ENCODE assay signal across 19 cellular contexts in the genomic region with DNA sequence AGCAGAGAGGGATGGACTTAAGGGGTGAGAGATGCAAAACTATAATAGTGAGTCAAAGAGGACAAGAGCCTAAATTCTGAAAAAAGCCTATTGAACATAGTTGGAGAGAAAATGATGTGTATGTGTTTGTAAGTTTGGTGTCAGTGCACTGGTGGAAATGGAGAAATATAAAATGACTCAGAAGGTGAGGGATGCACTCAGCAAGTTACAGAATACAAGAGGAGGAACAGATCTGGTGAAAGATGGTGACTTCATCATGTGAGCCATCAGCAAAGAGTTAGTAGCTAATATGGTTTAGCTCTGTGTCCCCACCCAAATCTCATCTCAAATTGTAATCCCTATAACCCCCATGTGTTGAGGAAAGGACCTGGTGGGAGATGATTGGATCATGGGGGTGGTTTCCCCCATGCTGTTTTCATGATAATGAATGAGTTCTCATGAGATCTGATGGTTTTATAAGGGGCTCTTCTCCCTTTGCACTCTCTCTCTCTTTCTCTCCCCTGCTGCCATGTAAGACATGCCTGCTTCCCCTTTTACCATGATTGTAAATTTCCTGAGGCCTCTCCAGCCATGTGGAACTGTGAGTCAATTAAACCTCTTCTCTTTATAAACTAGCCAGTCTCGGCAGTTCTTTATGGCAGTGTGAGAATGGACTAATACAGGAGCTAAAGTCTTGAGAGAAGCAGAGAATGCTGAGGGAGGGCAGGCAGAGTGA. TPM values are rescaled to one million over a fixed set of nuclear protein-coding genes. Genes with fewer than 3 reads are reported as not detected.
DNase-seq lines count a peak whose midpoint lies in the region; ATAC-seq and TF ChIP-seq lines count a peak whose summit lies in the region.
"Had no signal": no experiment of that assay in that cellular context is flagged by ENCODE, and none has a peak within 500 bp of the region (broad histone marks: within the 10 kb centered on the region; RNA-seq: fewer than 3 reads in every experiment).

No MANE protein-coding gene starts in this region.

- no peak overlapping the region for H2AFZ ChIP-seq in Karpas-422 (ENCODE audit: low read length)
- H2AFZ ChIP-seq: PC-9 had no signal

- H3K4me3 Mint-ChIP-seq in activated CD8-positive, alpha-beta T cell treated with anti-CD3 and anti-CD28 coated beads for 36 hours = no peak overlapping the region
- no peak overlapping the region for H3K4me3 Mint-ChIP-seq in activated CD8-positive, alpha-beta T cell treated with anti-CD3 and anti-CD28 coated beads, Interleukin-2, amount 10 ng/mL, durations not matched to agents 7 days and 5 days
- H3K4me3 Mint-ChIP-seq in dendritic cell treated with granulocyte-macrophage colony-stimulating factor and Interleukin-4, amounts not matched to agents 40 ng/mL and 50 ng/mL, for 4 days = no peak overlapping the region

- no peaks in the 10 kb centered on the region for H4K20me1 ChIP-seq in Karpas-422 (ENCODE audit: insufficient read depth, low read depth, low read length)
- H4K20me1 ChIP-seq: BLaER1 treated with 17β-estradiol and CSF1 and Interleukin-3, amounts not matched to agents 10 nM and 100 nM had no signal

- H3K4me3 ChIP-seq in neutrophil (ENCODE audit: low read depth in 1 of 2, low read length in 1 of 2) (no peak overlapping the region), Karpas-422 (ENCODE audit: low read length) (no peak overlapping the region)
- H3K4me3 ChIP-seq: A549; BLaER1 treated with 17β-estradiol and CSF1 and Interleukin-3, amounts not matched to agents 10 nM and 100 nM; PC-9; SJSA1 had no signal

- H3K27me3 ChIP-seq in neutrophil (no peaks in the 10 kb centered on the region), Karpas-422 (ENCODE audit: low read length) (no peaks in the 10 kb centered on the region)
- H3K27me3 ChIP-seq: BLaER1 treated with 17β-estradiol and CSF1 and Interleukin-3, amounts not matched to agents 10 nM and 100 nM; SJSA1 had no signal

- peak overlapping the region; percentile 54 for H3K27ac ChIP-seq in neutrophil
- H3K27ac ChIP-seq in Karpas-422 (ENCODE audit: low read length) = no peak overlapping the region
- H3K27ac ChIP-seq: A549; BLaER1 treated with 17β-estradiol and CSF1 and Interleukin-3, amounts not matched to agents 10 nM and 100 nM; PC-9; SJSA1 had no signal

- no peaks in the 10 kb centered on the region for H3K27me3 Mint-ChIP-seq in activated CD8-positive, alpha-beta T cell treated with anti-CD3 and anti-CD28 coated beads for 36 hours
- no peaks in the 10 kb centered on the region for H3K27me3 Mint-ChIP-seq in activated CD8-positive, alpha-beta T cell treated with anti-CD3 and anti-CD28 coated beads, Interleukin-2, amount 10 ng/mL, durations not matched to agents 7 days and 5 days (ENCODE audit: low read depth)
- no peaks in the 10 kb centered on the region for H3K27me3 Mint-ChIP-seq in dendritic cell treated with granulocyte-macrophage colony-stimulating factor and Interleukin-4, amounts not matched to agents 40 ng/mL and 50 ng/mL, for 4 days

- no peak overlapping the region for H3K9ac ChIP-seq in Karpas-422 (ENCODE audit: low read length)
- H3K9ac ChIP-seq: BLaER1 treated with 17β-estradiol and CSF1 and Interleukin-3, amounts not matched to agents 10 nM and 100 nM had no signal

- H3K4me2 ChIP-seq in Karpas-422 (ENCODE audit: low read depth, low read length, poor library complexity, severe bottlenecking) = no peak overlapping the region
- H3K4me2 ChIP-seq: A549; BLaER1 treated with 17β-estradiol and CSF1 and Interleukin-3, amounts not matched to agents 10 nM and 100 nM; PC-9 had no signal

- intact Hi-C loops in activated CD8-positive, alpha-beta T cell treated with anti-CD3 and anti-CD28 coated beads for 36 hours (cut with micrococcal nuclease) = no loop called here
- intact Hi-C loops in dendritic cell treated with granulocyte-macrophage colony-stimulating factor and Interleukin-4, amounts not matched to agents 40 ng/mL and 50 ng/mL, for 4 days (cut with micrococcal nuclease) = no loop called here

- in situ Hi-C loops in KBM-7 (cut with MboI; ENCODE audit: low pct_unique_long_range_greater_than_20kb, low sequenced_read_pairs) = no loop called here

- no peak for DNase-seq in activated CD8-positive, alpha-beta T cell treated with anti-CD3 and anti-CD28 coated beads for 36 hours
- DNase-seq in activated CD8-positive, alpha-beta T cell treated with anti-CD3 and anti-CD28 coated beads, Interleukin-2, amount 10 ng/mL, durations not matched to agents 7 days and 5 days = no peak
- peak; percentile 48 for DNase-seq in KBM-7
- no peak for DNase-seq in NCI-H82 treated with DMSO at 0.1 percent for 48 hours (lab: John Stamatoyannopoulos, UW; ENCODE audit: unreplicated experiment)
- DNase-seq in NCI-H345 (lab: John Stamatoyannopoulos, UW) = no peak
- DNase-seq in Karpas-422 = no peak
- DNase-seq: DND-41, GOT3, Kasumi-1, NCI-H1105 treated with DMSO at 0.1 percent for 48 hours, NCI-H187, NCI-H748 treated with DMSO at 0.1 percent for 48 hours, PC-9 had no signal

- H3K27ac Mint-ChIP-seq in activated CD8-positive, alpha-beta T cell treated with anti-CD3 and anti-CD28 coated beads for 36 hours = no peak overlapping the region
- H3K27ac Mint-ChIP-seq in activated CD8-positive, alpha-beta T cell treated with anti-CD3 and anti-CD28 coated beads, Interleukin-2, amount 10 ng/mL, durations not matched to agents 7 days and 5 days = no peak overlapping the region
- peak overlapping the region; percentile 19 for H3K27ac Mint-ChIP-seq in dendritic cell treated with granulocyte-macrophage colony-stimulating factor and Interleukin-4, amounts not matched to agents 40 ng/mL and 50 ng/mL, for 4 days

- POLR2A ChIA-PET in activated CD8-positive, alpha-beta T cell treated with anti-CD3 and anti-CD28 coated beads for 36 hours (lab: Charles Lee) = no interaction called here
- POLR2A ChIA-PET in activated CD8-positive, alpha-beta T cell treated with anti-CD3 and anti-CD28 coated beads, Interleukin-2, amount 10 ng/mL, durations not matched to agents 7 days and 5 days (lab: Charles Lee) = no interaction called here

- H3K36me3 Mint-ChIP-seq in activated CD8-positive, alpha-beta T cell treated with anti-CD3 and anti-CD28 coated beads for 36 hours (ENCODE audit: low read depth) = peaks cover 5% of the 10 kb centered on the region
- H3K36me3 Mint-ChIP-seq in activated CD8-positive, alpha-beta T cell treated with anti-CD3 and anti-CD28 coated beads, Interleukin-2, amount 10 ng/mL, durations not matched to agents 7 days and 5 days (ENCODE audit: low read depth) = peaks cover 13% of the 10 kb centered on the region
- H3K36me3 Mint-ChIP-seq in dendritic cell treated with granulocyte-macrophage colony-stimulating factor and Interleukin-4, amounts not matched to agents 40 ng/mL and 50 ng/mL, for 4 days (ENCODE audit: low read depth) = peaks cover 56% of the 10 kb centered on the region

- H3K79me2 ChIP-seq in Karpas-422 (ENCODE audit: low read length) = no peaks in the 10 kb centered on the region

- no peaks in the 10 kb centered on the region for H3K36me3 ChIP-seq in neutrophil
- no peaks in the 10 kb centered on the region for H3K36me3 ChIP-seq in Karpas-422 (ENCODE audit: insufficient read depth, low read length)
- H3K36me3 ChIP-seq: SJSA1 had no signal

- peak; percentile 27 for ATAC-seq in activated CD8-positive, alpha-beta T cell treated with anti-CD3 and anti-CD28 coated beads for 36 hours
- no peak for ATAC-seq in activated CD8-positive, alpha-beta T cell treated with anti-CD3 and anti-CD28 coated beads, Interleukin-2, amount 10 ng/mL, durations not matched to agents 7 days and 5 days
- ATAC-seq: A549, HepG2 had no signal

- no peaks in the 10 kb centered on the region for H3K9me2 ChIP-seq in Karpas-422 (replicated peaks; ENCODE audit: insufficient read depth, low read length)

- H3K9me3 ChIP-seq in neutrophil (peaks cover 7% of the 10 kb centered on the region), Karpas-422 (ENCODE audit: low read length) (no peaks in the 10 kb centered on the region)
- H3K9me3 ChIP-seq: A549, SJSA1 had no signal

- CTCF ChIA-PET in activated CD8-positive, alpha-beta T cell treated with anti-CD3 and anti-CD28 coated beads for 36 hours (lab: Charles Lee) = no interaction called here
- CTCF ChIA-PET in activated CD8-positive, alpha-beta T cell treated with anti-CD3 and anti-CD28 coated beads, Interleukin-2, amount 10 ng/mL, durations not matched to agents 7 days and 5 days (lab: Charles Lee) = interaction anchor here (2.5 kb wide), 1 partner anchor 32 kb away, joined by 14 read pairs; no protein-coding TSS in a partner anchor

- TF ChIP-seq CTCF in activated CD8-positive, alpha-beta T cell treated with anti-CD3 and anti-CD28 coated beads for 36 hours (IDR thresholded peaks at IDR 0.05) = no peak
- no peak for TF ChIP-seq CTCF in neutrophil (IDR thresholded peaks at IDR 0.05)

- H3K9me3 Mint-ChIP-seq in activated CD8-positive, alpha-beta T cell treated with anti-CD3 and anti-CD28 coated beads for 36 hours = peaks cover 3% of the 10 kb centered on the region
- peaks cover 14% of the 10 kb centered on the region for H3K9me3 Mint-ChIP-seq in activated CD8-positive, alpha-beta T cell treated with anti-CD3 and anti-CD28 coated beads, Interleukin-2, amount 10 ng/mL, durations not matched to agents 7 days and 5 days (ENCODE audit: insufficient read depth)
- peaks cover 30% of the 10 kb centered on the region for H3K9me3 Mint-ChIP-seq in dendritic cell treated with granulocyte-macrophage colony-stimulating factor and Interleukin-4, amounts not matched to agents 40 ng/mL and 50 ng/mL, for 4 days

- peaks cover 27% of the 10 kb centered on the region in 2 experiments for H3K4me1 ChIP-seq in neutrophil (ENCODE audit: control insufficient read depth in 1 of 2, insufficient read depth in 1 of 2, low read depth in 1 of 2, low read length in 1 of 2)
- H3K4me1 ChIP-seq in Karpas-422 (ENCODE audit: low read length) = no peaks in the 10 kb centered on the region

- peaks cover 4% of the 10 kb centered on the region for H3K4me1 Mint-ChIP-seq in activated CD8-positive, alpha-beta T cell treated with anti-CD3 and anti-CD28 coated beads for 36 hours (ENCODE audit: low read depth)
- H3K4me1 Mint-ChIP-seq in activated CD8-positive, alpha-beta T cell treated with anti-CD3 and anti-CD28 coated beads, Interleukin-2, amount 10 ng/mL, durations not matched to agents 7 days and 5 days (ENCODE audit: low read depth) = no peaks in the 10 kb centered on the region
- peaks cover 21% of the 10 kb centered on the region for H3K4me1 Mint-ChIP-seq in dendritic cell treated with granulocyte-macrophage colony-stimulating factor and Interleukin-4, amounts not matched to agents 40 ng/mL and 50 ng/mL, for 4 days (ENCODE audit: low read depth)

RNA-seq across cellular contexts. Expression of gene FYB1, which starts 30.4 kb away (rescaled TPM):
- 10 to 100 TPM; 82.8 to 83.0 TPM for total RNA-seq in activated CD8-positive, alpha-beta T cell treated with anti-CD3 and anti-CD28 coated beads for 36 hours
- 100 to 1,000 TPM; 198 to 215 TPM for total RNA-seq in activated CD8-positive, alpha-beta T cell treated with anti-CD3 and anti-CD28 coated beads, Interleukin-2, amount 10 ng/mL, durations not matched to agents 7 days and 5 days
- total RNA-seq in Karpas-422 (2014; rRNA removed; shearing (Covaris generic); ENCODE audit: low replicate concordance) = 2.7 and 2.8 TPM in 2 replicates
- total RNA-seq: HepG2 had no signal

Comparison
In these comparisons a context has a peak if more than half of its experiments do, and no peak if none do; other contexts are left out.
1. RNA of gene FYB1, which starts 30.4 kb away (total RNA-seq): 198 to 215 TPM in activated CD8-positive, alpha-beta T cell treated with anti-CD3 and anti-CD28 coated beads, Interleukin-2, amount 10 ng/mL, durations not matched to agents 7 days and 5 days and 82.8 to 83.0 TPM in activated CD8-positive, alpha-beta T cell treated with anti-CD3 and anti-CD28 coated beads for 36 hours; 2.7 to 2.8 TPM in Karpas-422; every median in the first group is over 10 times any median in the second.